In genomic region chr2:86818114-86818801, GRCh38 we compare ENCODE assay signal across 23 cellular contexts. TPM values are rescaled to one million over a fixed set of nuclear protein-coding genes. Genes with fewer than 3 reads are reported as not detected.
A peak's percentile ranks its signal among the peaks of the same experiment; 100 is the strongest.
DNase-seq lines count a peak whose midpoint lies in the region; ATAC-seq and TF ChIP-seq lines count a peak whose summit lies in the region.
"Had no signal": no experiment of that assay in that cellular context is flagged by ENCODE, and none has a peak within 500 bp of the region (broad histone marks: within the 10 kb centered on the region; RNA-seq: fewer than 3 reads in every experiment).

No MANE protein-coding gene starts in this region.

- no peaks in the 10 kb centered on the region for H3K36me3 ChIP-seq in KOPT-K1 (ENCODE audit: insufficient read depth, low read length)
- H3K36me3 ChIP-seq: MG63, SJCRH30 had no signal

- no peak for DNase-seq in activated CD8-positive, alpha-beta T cell treated with anti-CD3 and anti-CD28 coated beads, Interleukin-2, amount 10 ng/mL, durations not matched to agents 7 days and 5 days
- no peak for DNase-seq in effector memory CD8-positive, alpha-beta T cell
- DNase-seq in stimulated activated effector memory CD8-positive, alpha-beta T cell treated with anti-CD3 and anti-CD28 coated beads, Interleukin-12 subunit alpha, Interleukin-12 subunit beta, amount 100 ng/mL, for 72 hours (ENCODE audit: low spot score in 2 of 2): no peak
- DNase-seq in activated T-cell treated with anti-CD3 and anti-CD28 coated beads, Interleukin-2, amount 50 U/mL, for 72 hours: no peak
- DNase-seq: C1 segment of cervical spinal cord; Calu3; DMS153; DND-41; KBM-7; MG63; NCI-H1105 treated with DMSO at 0.1 percent for 48 hours; NCI-H146; NCI-H1930; NCI-H2107; NCI-H524 treated with DMSO at 0.1 percent for 48 hours; NCI-H774; NK-92 treated with Interleukin-12 subunit alpha and Interleukin-12 subunit beta, amount 100 ng/mL, for 24 hours; PC-3; SJCRH30 had no signal

- H3K9me3 ChIP-seq in KOPT-K1 (ENCODE audit: insufficient read depth, low read length, poor library complexity, severe bottlenecking): peaks cover 5% of the 10 kb centered on the region
- H3K9me3 ChIP-seq: MG63 had no signal

- H3K27ac ChIP-seq in KOPT-K1 (ENCODE audit: low read depth, low read length, poor library complexity, severe bottlenecking): peak overlapping the region; percentile 26
- H3K27ac ChIP-seq: SJCRH30 had no signal

- POLR2A ChIA-PET in activated CD8-positive, alpha-beta T cell treated with anti-CD3 and anti-CD28 coated beads, Interleukin-2, amount 10 ng/mL, durations not matched to agents 7 days and 5 days (lab: Charles Lee): interaction anchor here (1.9 to 12.1 kb wide), 2 partner anchors 8 to 27 kb away, joined by 6 to 218 read pairs; partner anchors contain the start of gene CD8A

- peak overlapping the region; percentile 82 for H3K27ac Mint-ChIP-seq in activated CD8-positive, alpha-beta T cell treated with anti-CD3 and anti-CD28 coated beads, Interleukin-2, amount 10 ng/mL, durations not matched to agents 7 days and 5 days
- peak overlapping the region; percentile 7 to 100 for H3K27ac Mint-ChIP-seq in effector memory CD8-positive, alpha-beta T cell
- no peak overlapping the region for H3K27ac Mint-ChIP-seq in stimulated activated effector memory CD8-positive, alpha-beta T cell treated with anti-CD3 and anti-CD28 coated beads, Interleukin-12 subunit alpha, Interleukin-12 subunit beta, amount 100 ng/mL, for 72 hours
- no peak overlapping the region for H3K27ac Mint-ChIP-seq in activated T-cell treated with anti-CD3 and anti-CD28 coated beads, Interleukin-2, amount 50 U/mL, for 72 hours

- no peaks in the 10 kb centered on the region for H3K27me3 Mint-ChIP-seq in activated CD8-positive, alpha-beta T cell treated with anti-CD3 and anti-CD28 coated beads, Interleukin-2, amount 10 ng/mL, durations not matched to agents 7 days and 5 days (ENCODE audit: low read depth)
- H3K27me3 Mint-ChIP-seq in effector memory CD8-positive, alpha-beta T cell: no peaks in the 10 kb centered on the region
- no peaks in the 10 kb centered on the region for H3K27me3 Mint-ChIP-seq in activated T-cell treated with anti-CD3 and anti-CD28 coated beads, Interleukin-2, amount 50 U/mL, for 72 hours (ENCODE audit: low read depth)

- H3K4me3 Mint-ChIP-seq in activated CD8-positive, alpha-beta T cell treated with anti-CD3 and anti-CD28 coated beads, Interleukin-2, amount 10 ng/mL, durations not matched to agents 7 days and 5 days: peak overlapping the region; percentile 37
- H3K4me3 Mint-ChIP-seq in effector memory CD8-positive, alpha-beta T cell: peak overlapping the region; percentile 3 to 86
- peak overlapping the region; percentile 16 for H3K4me3 Mint-ChIP-seq in stimulated activated effector memory CD8-positive, alpha-beta T cell treated with anti-CD3 and anti-CD28 coated beads, Interleukin-12 subunit alpha, Interleukin-12 subunit beta, amount 100 ng/mL, for 72 hours
- peak overlapping the region in 1 of 2 donors; percentile 22 for H3K4me3 Mint-ChIP-seq in activated T-cell treated with anti-CD3 and anti-CD28 coated beads, Interleukin-2, amount 50 U/mL, for 72 hours

- peaks cover 81% of the 10 kb centered on the region for H3K4me1 Mint-ChIP-seq in activated CD8-positive, alpha-beta T cell treated with anti-CD3 and anti-CD28 coated beads, Interleukin-2, amount 10 ng/mL, durations not matched to agents 7 days and 5 days (ENCODE audit: low read depth)
- peaks cover 26 to 69% of the 10 kb centered on the region in 2 donors for H3K4me1 Mint-ChIP-seq in effector memory CD8-positive, alpha-beta T cell (ENCODE audit: low read depth in 2 of 2)
- H3K4me1 Mint-ChIP-seq in stimulated activated effector memory CD8-positive, alpha-beta T cell treated with anti-CD3 and anti-CD28 coated beads, Interleukin-12 subunit alpha, Interleukin-12 subunit beta, amount 100 ng/mL, for 72 hours: peaks cover 59% of the 10 kb centered on the region
- H3K4me1 Mint-ChIP-seq in activated T-cell treated with anti-CD3 and anti-CD28 coated beads, Interleukin-2, amount 50 U/mL, for 72 hours (ENCODE audit: low read depth): peaks cover 56% of the 10 kb centered on the region

- no peak for ATAC-seq in activated CD8-positive, alpha-beta T cell treated with anti-CD3 and anti-CD28 coated beads, Interleukin-2, amount 10 ng/mL, durations not matched to agents 7 days and 5 days
- no peak for ATAC-seq in effector memory CD8-positive, alpha-beta T cell (replicated peaks)
- no peak for ATAC-seq in stimulated activated effector memory CD8-positive, alpha-beta T cell treated with anti-CD3 and anti-CD28 coated beads, Interleukin-12 subunit alpha, Interleukin-12 subunit beta, amount 100 ng/mL, for 72 hours
- no peak for ATAC-seq in activated T-cell treated with anti-CD3 and anti-CD28 coated beads, Interleukin-2, amount 50 U/mL, for 72 hours (replicated peaks in 1 of 2)
- ATAC-seq in SK-N-SH treated with all-trans-retinoic acid at 6 μM for 48 hours (no peak), GM21619 (IDR thresholded peaks at IDR 0.05; ENCODE audit: unreplicated experiment) (no peak)
- ATAC-seq: PC-3 had no signal

- CTCF ChIA-PET in activated CD8-positive, alpha-beta T cell treated with anti-CD3 and anti-CD28 coated beads, Interleukin-2, amount 10 ng/mL, durations not matched to agents 7 days and 5 days (lab: Charles Lee): interaction anchor here (10.2 kb wide), 1 partner anchor 10 kb away, joined by 82 read pairs; no protein-coding TSS in a partner anchor

- H3K36me3 Mint-ChIP-seq in activated CD8-positive, alpha-beta T cell treated with anti-CD3 and anti-CD28 coated beads, Interleukin-2, amount 10 ng/mL, durations not matched to agents 7 days and 5 days (ENCODE audit: low read depth): peaks cover 70% of the 10 kb centered on the region
- peaks cover 19% of the 10 kb centered on the region for H3K36me3 Mint-ChIP-seq in effector memory CD8-positive, alpha-beta T cell (ENCODE audit: insufficient read depth)
- peaks cover 42% of the 10 kb centered on the region for H3K36me3 Mint-ChIP-seq in stimulated activated effector memory CD8-positive, alpha-beta T cell treated with anti-CD3 and anti-CD28 coated beads, Interleukin-12 subunit alpha, Interleukin-12 subunit beta, amount 100 ng/mL, for 72 hours
- H3K36me3 Mint-ChIP-seq in activated T-cell treated with anti-CD3 and anti-CD28 coated beads, Interleukin-2, amount 50 U/mL, for 72 hours (ENCODE audit: insufficient read depth in 2 of 2): peaks cover 2 to 3% of the 10 kb centered on the region in 2 donors

- H3K9me3 Mint-ChIP-seq in activated CD8-positive, alpha-beta T cell treated with anti-CD3 and anti-CD28 coated beads, Interleukin-2, amount 10 ng/mL, durations not matched to agents 7 days and 5 days (ENCODE audit: insufficient read depth): no peaks in the 10 kb centered on the region
- H3K9me3 Mint-ChIP-seq in effector memory CD8-positive, alpha-beta T cell: no peaks in the 10 kb centered on the region
- no peaks in the 10 kb centered on the region for H3K9me3 Mint-ChIP-seq in stimulated activated effector memory CD8-positive, alpha-beta T cell treated with anti-CD3 and anti-CD28 coated beads, Interleukin-12 subunit alpha, Interleukin-12 subunit beta, amount 100 ng/mL, for 72 hours
- no peaks in the 10 kb centered on the region for H3K9me3 Mint-ChIP-seq in activated T-cell treated with anti-CD3 and anti-CD28 coated beads, Interleukin-2, amount 50 U/mL, for 72 hours

TF ChIP-seq in SK-N-SH treated with all-trans-retinoic acid at 6 μM for 48 hours, 23 proteins besides CTCF, POLR2A, EP300 and RAD21 (continues in another document):
- TF ChIP-seq ARNTL (CRISPR knock-in tag; IDR thresholded peaks at IDR 0.05; ENCODE audit: borderline replicate concordance, low read depth) (no peak), PPARA (CRISPR knock-in tag; IDR thresholded peaks at IDR 0.05; ENCODE audit: borderline replicate concordance) (no peak), RARB (CRISPR knock-in tag; IDR thresholded peaks at IDR 0.05) (no peak), TSHZ2 (CRISPR knock-in tag; IDR thresholded peaks at IDR 0.05) (no peak), ZNF565 (CRISPR knock-in tag; conservative IDR thresholded peaks at IDR 0.05; ENCODE audit: low read depth) (no peak)

RNA-seq across cellular contexts. Expression of gene CD8A, which starts 27.5 kb away (rescaled TPM):
- 100 to 1,000 TPM; 667 to 675 TPM for total RNA-seq in activated CD8-positive, alpha-beta T cell treated with anti-CD3 and anti-CD28 coated beads, Interleukin-2, amount 10 ng/mL, durations not matched to agents 7 days and 5 days
- total RNA-seq in activated T-cell treated with anti-CD3 and anti-CD28 coated beads, Interleukin-2, amount 50 U/mL, for 72 hours: 100 to 1,000 TPM; 180 to 222 TPM
- total RNA-seq: A673 had no signal

RNA-seq across cellular contexts. Expression of gene CD8B, which starts 43.4 kb away (rescaled TPM):
- total RNA-seq in activated CD8-positive, alpha-beta T cell treated with anti-CD3 and anti-CD28 coated beads, Interleukin-2, amount 10 ng/mL, durations not matched to agents 7 days and 5 days: 100 to 1,000 TPM; 423 to 439 TPM
- total RNA-seq in activated T-cell treated with anti-CD3 and anti-CD28 coated beads, Interleukin-2, amount 50 U/mL, for 72 hours: 10 to 100 TPM; 71.2 to 79.3 TPM
- total RNA-seq: A673, Calu3, PC-3, SJCRH30 had no signal

Comparison
In these comparisons a context has a peak if more than half of its experiments do, and no peak if none do; other contexts are left out.
1. H3K27ac Mint-ChIP-seq: peak in activated CD8-positive, alpha-beta T cell treated with anti-CD3 and anti-CD28 coated beads, Interleukin-2, amount 10 ng/mL, durations not matched to agents 7 days and 5 days (single experiment) and effector memory CD8-positive, alpha-beta T cell (2 of 2); none in stimulated activated effector memory CD8-positive, alpha-beta T cell treated with anti-CD3 and anti-CD28 coated beads, Interleukin-12 subunit alpha, Interleukin-12 subunit beta, amount 100 ng/mL, for 72 hours (single experiment) and activated T-cell treated with anti-CD3 and anti-CD28 coated beads, Interleukin-2, amount 50 U/mL, for 72 hours (single experiment).
2. RNA of gene CD8B, which starts 43.4 kb away (total RNA-seq): 423 to 439 TPM in activated CD8-positive, alpha-beta T cell treated with anti-CD3 and anti-CD28 coated beads, Interleukin-2, amount 10 ng/mL, durations not matched to agents 7 days and 5 days; 71.2 to 79.3 TPM in activated T-cell treated with anti-CD3 and anti-CD28 coated beads, Interleukin-2, amount 50 U/mL, for 72 hours; every median in the first group is over 4 times any median in the second.